8 cellular contexts compared by ENCODE assay signal in the genomic region with DNA sequence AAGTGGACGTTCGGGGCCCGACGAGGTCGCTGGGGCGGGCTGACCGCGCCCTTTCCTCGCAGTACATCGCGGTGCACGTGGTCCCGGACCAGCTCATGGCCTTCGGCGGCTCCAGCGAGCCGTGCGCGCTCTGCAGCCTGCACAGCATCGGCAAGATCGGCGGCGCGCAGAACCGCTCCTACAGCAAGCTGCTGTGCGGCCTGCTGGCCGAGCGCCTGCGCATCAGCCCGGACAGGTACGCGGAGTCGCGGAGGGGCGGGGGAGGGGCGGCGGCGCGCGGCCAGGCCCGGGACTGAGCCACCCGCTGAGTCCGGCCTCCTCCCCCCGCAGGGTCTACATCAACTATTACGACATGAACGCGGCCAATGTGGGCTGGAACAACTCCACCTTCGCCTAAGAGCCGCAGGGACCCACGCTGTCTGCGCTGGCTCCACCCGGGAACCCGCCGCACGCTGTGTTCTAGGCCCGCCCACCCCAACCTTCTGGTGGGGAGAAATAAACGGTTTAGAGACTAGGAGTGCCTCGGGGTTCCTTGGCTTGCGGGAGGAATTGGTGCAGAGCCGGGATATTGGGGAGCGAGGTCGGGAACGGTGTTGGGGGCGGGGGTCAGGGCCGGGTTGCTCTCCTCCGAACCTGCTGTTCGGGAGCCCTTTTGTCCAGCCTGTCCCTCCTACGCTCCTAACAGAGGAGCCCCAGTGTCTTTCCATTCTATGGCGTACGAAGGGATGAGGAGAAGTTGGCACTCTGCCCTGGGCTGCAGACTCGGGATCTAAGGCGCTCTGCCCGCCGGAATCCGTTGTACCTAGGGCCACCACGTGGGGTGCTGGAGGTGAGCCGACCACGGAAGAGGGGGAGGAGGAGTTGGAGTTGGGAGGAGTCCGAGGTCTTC. TPM values are rescaled to one million over a fixed set of nuclear protein-coding genes. Genes with fewer than 3 reads are reported as not detected.
DNase-seq lines count a peak whose midpoint lies in the region; ATAC-seq, FAIRE-seq and TF ChIP-seq lines count a peak whose summit lies in the region.

No MANE protein-coding gene starts in this region.

- peak overlapping the region; percentile 74 for H3K9ac ChIP-seq in endothelial cell of umbilical vein (replicated peaks; ENCODE audit: extremely low read depth, insufficient read depth, low read length)

- peak overlapping the region; percentile 23 for H2AFZ ChIP-seq in endothelial cell of umbilical vein (ENCODE audit: low read depth, low read length)

- H3K36me3 ChIP-seq in endothelial cell of umbilical vein (ENCODE audit: control insufficient read depth in 2 of 2, extremely low read depth in 1 of 2, insufficient read depth in 2 of 2, low read length in 2 of 2) = peaks cover 0 to 14% of the 10 kb centered on the region in 2 experiments

- TF ChIP-seq POLR2A in endothelial cell of umbilical vein (IDR thresholded peaks at IDR 0.05; ENCODE audit: low read depth, low read length) = no peak

- no peaks in the 10 kb centered on the region for H3K9me1 ChIP-seq in endothelial cell of umbilical vein (replicated peaks; ENCODE audit: control insufficient read depth, extremely low read depth, insufficient read depth, low read length)

- peak; percentile 78 for FAIRE-seq in endothelial cell of umbilical vein (lab: Jason Lieb, UNC)

- CTCF ChIA-PET in AG04450 (lab: Charles Lee) (interaction anchor here (0.6 to 2.4 kb wide), 18 partner anchors 9 to 147 kb away, joined by 3 to 20 read pairs (median 5); partner anchors contain the start of gene SLC2A11), endothelial cell of umbilical vein (lab: Charles Lee) (interaction anchor here (0.6 to 2.1 kb wide), 22 partner anchors 8 to 280 kb away, joined by 3 to 39 read pairs (median 5); partner anchors contain the start of gene SLC2A11)

- BruUV-seq in endothelial cell of umbilical vein (replicated peaks; lab: Mats Ljungman, UMichigan) = TSS peak; percentile 87

- H3K27me3 ChIP-seq in AG04450 (ENCODE audit: control insufficient read depth, insufficient read depth, low read length) (no peaks in the 10 kb centered on the region), endothelial cell of umbilical vein (ENCODE audit: control insufficient read depth in 2 of 2, insufficient read depth in 2 of 2, low read length in 2 of 2) (no peaks in the 10 kb centered on the region), mononuclear cell (ENCODE audit: insufficient read depth, low read length) (no peaks in the 10 kb centered on the region)

- TF ChIP-seq CTCF in AG04450 (IDR thresholded peaks at IDR 0.05; ENCODE audit: low read depth, low read length) (peak; percentile 41), endothelial cell of umbilical vein (IDR thresholded peaks at IDR 0.05; ENCODE audit: extremely low read depth in 1 of 2, insufficient read depth in 1 of 2, low read depth in 1 of 2, low read length in 2 of 2) (peak; percentile 32 to 47)

- peaks cover 13% of the 10 kb centered on the region for H3K4me1 ChIP-seq in endothelial cell of umbilical vein (ENCODE audit: control insufficient read depth, extremely low read depth, insufficient read depth, low read length)
- H3K4me1 ChIP-seq in mononuclear cell (ENCODE audit: insufficient read depth, low read length) = peaks cover 24% of the 10 kb centered on the region

- H3K4me3 ChIP-seq in AG04450 (ENCODE audit: low read depth, low read length) (peak overlapping the region; percentile 85), endothelial cell of umbilical vein (replicated peaks in 1 of 3; ENCODE audit: insufficient read depth in 1 of 3, low read depth in 1 of 3, low read length in 3 of 3) (peak overlapping the region; percentile 69 to 91 (median 77)), mononuclear cell (ENCODE audit: low read length) (peak overlapping the region; percentile 63)

- peaks cover 20% of the 10 kb centered on the region for H3K79me2 ChIP-seq in endothelial cell of umbilical vein (ENCODE audit: control insufficient read depth, insufficient read depth, low read length)

- peak; percentile 25 for ATAC-seq in GM18909 (IDR thresholded peaks at IDR 0.05; ENCODE audit: poor library complexity, unreplicated experiment)
- peak; percentile 13 for ATAC-seq in HG03521 (IDR thresholded peaks at IDR 0.05; ENCODE audit: unreplicated experiment)

- peak overlapping the region; percentile 66 for H3K4me2 ChIP-seq in endothelial cell of umbilical vein (ENCODE audit: insufficient read depth, low read length)

- H3K27ac ChIP-seq in AG04450 (ENCODE audit: low read depth, low read length) (peak overlapping the region; percentile 97), endothelial cell of umbilical vein (ENCODE audit: insufficient read depth, low read depth, low read length) (peak overlapping the region; percentile 45)

- H3K9me3 ChIP-seq in AG04450 (ENCODE audit: control insufficient read depth, insufficient read depth, low read length) (no peaks in the 10 kb centered on the region; the same call in 1 of the 2 replicates), endothelial cell of umbilical vein (replicated peaks; ENCODE audit: control insufficient read depth, insufficient read depth, low read length) (no peaks in the 10 kb centered on the region), mononuclear cell (ENCODE audit: low read depth, low read length) (no peaks in the 10 kb centered on the region)

- intact Hi-C loops in endothelial cell of umbilical vein (cut with micrococcal nuclease) = loop anchor here (1.0 kb wide), 2 partner anchors 19 to 33 kb away; no protein-coding TSS in a partner anchor

- H4K20me1 ChIP-seq in endothelial cell of umbilical vein (replicated peaks; ENCODE audit: control insufficient read depth, extremely low read depth, insufficient read depth, low read length) = no peaks in the 10 kb centered on the region

- POLR2A ChIA-PET in AG04450 (lab: Yijun Ruan, JAX) (interaction anchor here (0.6 to 2.6 kb wide), 8 partner anchors 19 to 51 kb away, joined by 3 to 23 read pairs (median 4); partner anchors contain the start of gene SLC2A11), endothelial cell of umbilical vein (lab: Charles Lee) (interaction anchor here (0.7 to 1.4 kb wide), 3 partner anchors 15 to 37 kb away, joined by 4 to 10 read pairs (median 5); partner anchors contain the start of gene SLC2A11)

- dilution Hi-C loops in endothelial cell of umbilical vein (cut with MboI; ENCODE audit: extremely low pct_ligation_motif_present, low sequenced_read_pairs) = no loop called here

- DNase-seq in AG04450 (ENCODE audit: low read depth, low spot score) = peak; percentile 21
- DNase-seq in NOMO-1 (lab: John Stamatoyannopoulos, UW; ENCODE audit: unreplicated experiment in 2 of 2) = peak; percentile 63 to 79
- peak; percentile 68 for DNase-seq in activated CD8-positive, alpha-beta memory T cell treated with anti-CD3 and anti-CD28 coated beads, Interleukin-2, amount 50 U/mL, for 4 hours
- peak; percentile 68 for DNase-seq in endothelial cell of umbilical vein (ENCODE audit: low read depth, low spot score)
- DNase-seq in stimulated activated CD8-positive, alpha-beta memory T cell treated with anti-CD3 and anti-CD28 coated beads, Interleukin-2, amount 100 ng/mL, for 48 hours (ENCODE audit: low read depth in 2 of 2) = peak; percentile 58 to 63

TF ChIP-seq in endothelial cell of umbilical vein, 7 proteins besides CTCF, POLR2A, EP300 and RAD21 (continues in another document):
- TF ChIP-seq EZH2 (IDR thresholded peaks at IDR 0.05; ENCODE audit: borderline replicate concordance, low read depth, low read length, severe bottlenecking) = no peak
- no peak for TF ChIP-seq FOS (IDR thresholded peaks at IDR 0.05; ENCODE audit: borderline replicate concordance, insufficient read depth, low read length)
- peak; percentile 62 for TF ChIP-seq POLR2AphosphoS5 (IDR thresholded peaks at IDR 0.05; ENCODE audit: insufficient read depth, low read depth, low read length)
- no peak for TF ChIP-seq GATA2 (IDR thresholded peaks at IDR 0.05; ENCODE audit: insufficient read depth, insufficient read length, low read depth, low read length)
- no peak for TF ChIP-seq JUN (IDR thresholded peaks at IDR 0.05; ENCODE audit: borderline replicate concordance, insufficient read depth, insufficient read length, low read depth)

RNA-seq across cellular contexts. Expression of gene MIF, which starts 0.8 kb away (rescaled TPM):
- polyA plus RNA-seq in AG04450 (2011; rRNA removed) (154 and 186 TPM in 2 replicates), endothelial cell of umbilical vein (529 and 898 TPM in 2 replicates)
- polyA minus RNA-seq in AG04450 (2011; rRNA and poly(A)+ RNA removed) = 39.4 and 41.0 TPM in 2 replicates
- total RNA-seq in endothelial cell of umbilical vein (674 and 730 TPM in 2 replicates), mononuclear cell (66.7 TPM)
- 261 and 376 TPM in 2 replicates for polyA plus RNA-seq in endothelial cell of umbilical vein (2011; cell fraction: cytosol; rRNA removed)
- 76.7 and 91.0 TPM in 2 replicates for polyA plus RNA-seq in endothelial cell of umbilical vein (2011; cell fraction: nucleus; rRNA removed)
- polyA plus RNA-seq in endothelial cell of umbilical vein (2012) = 338 and 495 TPM in 2 replicates
- polyA minus RNA-seq in endothelial cell of umbilical vein = 58.5 and 99.3 TPM in 2 replicates
- polyA minus RNA-seq in endothelial cell of umbilical vein (2011; cell fraction: cytosol; rRNA and poly(A)+ RNA removed) = 499 TPM
- polyA minus RNA-seq in endothelial cell of umbilical vein (2011; cell fraction: nucleus; rRNA and poly(A)+ RNA removed) = 14.8 and 27.6 TPM in 2 replicates

RNA-seq across cellular contexts. Expression of gene SLC2A11, which starts 37.3 kb away (rescaled TPM):
- polyA plus RNA-seq in AG04450 (2011; rRNA removed) (7.2 and 7.5 TPM in 2 replicates), endothelial cell of umbilical vein (3.1 and 4.2 TPM in 2 replicates)
- 8.6 and 8.7 TPM in 2 replicates for polyA minus RNA-seq in AG04450 (2011; rRNA and poly(A)+ RNA removed)
- total RNA-seq in endothelial cell of umbilical vein (3.6 and 4.6 TPM in 2 replicates), mononuclear cell (7.9 TPM)
- polyA plus RNA-seq in endothelial cell of umbilical vein (2011; cell fraction: cytosol; rRNA removed) = 2.2 and 2.8 TPM in 2 replicates
- polyA plus RNA-seq in endothelial cell of umbilical vein (2011; cell fraction: nucleus; rRNA removed) = 11.6 and 11.9 TPM in 2 replicates
- 3.9 and 5.2 TPM in 2 replicates for polyA plus RNA-seq in endothelial cell of umbilical vein (2012)
- 5.9 and 6.3 TPM in 2 replicates for polyA minus RNA-seq in endothelial cell of umbilical vein
- 4.5 TPM for polyA minus RNA-seq in endothelial cell of umbilical vein (2011; cell fraction: cytosol; rRNA and poly(A)+ RNA removed)
- 4.5 and 4.8 TPM in 2 replicates for polyA minus RNA-seq in endothelial cell of umbilical vein (2011; cell fraction: nucleus; rRNA and poly(A)+ RNA removed)

RNA-seq across cellular contexts. Expression of gene DERL3, which starts 56.1 kb away (rescaled TPM):
- polyA plus RNA-seq in AG04450 (2011; rRNA removed) (0.19 and 0.27 TPM in 2 replicates), endothelial cell of umbilical vein (3.8 and 4.1 TPM in 2 replicates)
- 0.46 and 0.70 TPM in 2 replicates for polyA minus RNA-seq in AG04450 (2011; rRNA and poly(A)+ RNA removed)
- total RNA-seq in endothelial cell of umbilical vein (2.4 and 3.4 TPM in 2 replicates), mononuclear cell (1.7 TPM)
- 1.7 and 2.4 TPM in 2 replicates for polyA plus RNA-seq in endothelial cell of umbilical vein (2011; cell fraction: cytosol; rRNA removed)
- polyA plus RNA-seq in endothelial cell of umbilical vein (2011; cell fraction: nucleus; rRNA removed) = 7.5 and 7.7 TPM in 2 replicates
- polyA plus RNA-seq in endothelial cell of umbilical vein (2012) = 0.41 and 0.79 TPM in 2 replicates
- polyA minus RNA-seq in endothelial cell of umbilical vein = 1.2 and 1.4 TPM in 2 replicates
- polyA minus RNA-seq in endothelial cell of umbilical vein (2011; cell fraction: cytosol; rRNA and poly(A)+ RNA removed) = not detected
- polyA minus RNA-seq in endothelial cell of umbilical vein (2011; cell fraction: nucleus; rRNA and poly(A)+ RNA removed) = 2.4 and 2.5 TPM in 2 replicates

Comparison
In these comparisons a context has a peak if more than half of its experiments do, and no peak if none do; other contexts are left out.
1. Peak in every context shown above with its lines: DNase-seq, ATAC-seq, H3K4me3 ChIP-seq and H3K27ac ChIP-seq.
2. DNase-seq: peak in every context shown above with its lines; median percentile 71 in NOMO-1; 68 in activated CD8-positive, alpha-beta memory T cell treated with anti-CD3 and anti-CD28 coated beads, Interleukin-2, amount 50 U/mL, for 4 hours; 68 in endothelial cell of umbilical vein; 60 in stimulated activated CD8-positive, alpha-beta memory T cell treated with anti-CD3 and anti-CD28 coated beads, Interleukin-2, amount 100 ng/mL, for 48 hours; 21 in AG04450.